ENCODE assay signal across 16 cellular contexts in genomic region chr10:63668081-63668480, GRCh38.
A peak's percentile ranks its signal among the peaks of the same experiment; 100 is the strongest.
DNase-seq lines count a peak whose midpoint lies in the region; ATAC-seq and TF ChIP-seq lines count a peak whose summit lies in the region.
"Had no signal": no experiment of that assay in that cellular context is flagged by ENCODE, and none has a peak within 500 bp of the region (broad histone marks: within the 10 kb centered on the region; RNA-seq: fewer than 3 reads in every experiment).

No MANE protein-coding gene starts in this region.

- no peak for ATAC-seq in gastrocnemius medialis
- ATAC-seq: A549 had no signal

- DNase-seq in EH (ENCODE audit: low read depth) (peak; percentile 57), choroid plexus epithelial cell (ENCODE audit: low read depth) (peak; percentile 56), fibroblast of villous mesenchyme (ENCODE audit: low read depth) (peak; percentile 74), gastrocnemius medialis (no peak), DMS 273 treated with DMSO at 0.1 percent for 48 hours (lab: John Stamatoyannopoulos, UW) (no peak), substantia nigra (lab: John Stamatoyannopoulos, UW) (no peak), 8988T (no peak), NCI-H526 treated with DMSO at 0.1 percent for 48 hours (lab: John Stamatoyannopoulos, UW) (no peak)
- DNase-seq: NCI-H187; NCI-H446; NK-92 treated with Interleukin-12 subunit alpha and Interleukin-12 subunit beta, amount 100 ng/mL, for 24 hours; OCI-M1; SHP77 treated with DMSO at 0.1 percent for 48 hours had no signal

- in situ Hi-C loops in gastrocnemius medialis (cut with MboI; ENCODE audit: low sequenced_read_pairs in 4 of 4), result no loop called here

- peaks cover 18 to 40% of the 10 kb centered on the region in 2 donors for H3K4me1 ChIP-seq in gastrocnemius medialis
- H3K4me1 ChIP-seq: A549 had no signal

- H3K27me3 ChIP-seq in gastrocnemius medialis, result no peaks in the 10 kb centered on the region

- intact Hi-C loops in gastrocnemius medialis (cut with DNase I; ENCODE audit: low total_unique reads), result no loop called here

- no peaks in the 10 kb centered on the region for H3K36me3 ChIP-seq in gastrocnemius medialis

- no peak for TF ChIP-seq POLR2A in gastrocnemius medialis (IDR thresholded peaks at IDR 0.05)

- TF ChIP-seq CTCF in choroid plexus epithelial cell (conservative IDR thresholded peaks at IDR 0.05; ENCODE audit: low read depth, low read length) (no peak), fibroblast of villous mesenchyme (IDR thresholded peaks at IDR 0.05; ENCODE audit: insufficient read depth, low read depth, low read length) (no peak), gastrocnemius medialis (IDR thresholded peaks at IDR 0.05 in 4 of 5, conservative IDR thresholded peaks at IDR 0.05 in 1 of 5) (no peak)

- no peak overlapping the region for H3K4me3 ChIP-seq in choroid plexus epithelial cell (ENCODE audit: low read depth, low read length)
- H3K4me3 ChIP-seq in fibroblast of villous mesenchyme (ENCODE audit: low read depth, low read length), result no peak overlapping the region
- H3K4me3 ChIP-seq in gastrocnemius medialis, result no peak overlapping the region
- H3K4me3 ChIP-seq: A549 had no signal

- H3K9me3 ChIP-seq in gastrocnemius medialis, result no peaks in the 10 kb centered on the region
- H3K9me3 ChIP-seq: A549 had no signal

- H3K27ac ChIP-seq in gastrocnemius medialis (peak overlapping the region in 3 of 4 donors; percentile 15 to 65 (median 36)), substantia nigra (ENCODE audit: low read depth, low read length, poor library complexity, severe bottlenecking) (no peak overlapping the region)
- H3K27ac ChIP-seq: A549, C4-2B, HL-60 had no signal

Comparison
In these comparisons a context has a peak if more than half of its experiments do, and no peak if none do; other contexts are left out.
1. DNase-seq: peak in EH (single experiment), choroid plexus epithelial cell (single experiment) and fibroblast of villous mesenchyme (single experiment); none in gastrocnemius medialis (0 of 2), DMS 273 treated with DMSO at 0.1 percent for 48 hours (single experiment), substantia nigra (0 of 49), 8988T (single experiment) and NCI-H526 treated with DMSO at 0.1 percent for 48 hours (single experiment).